ENCODE assay signal across 7 cellular contexts in genomic region chr7:105678811-105679495, GRCh38.
A peak's percentile ranks its signal among the peaks of the same experiment; 100 is the strongest.
DNase-seq lines count a peak whose midpoint lies in the region; ATAC-seq and TF ChIP-seq lines count a peak whose summit lies in the region.

No MANE protein-coding gene starts in this region.

- H3K4me3 ChIP-seq in heart left ventricle, result peak overlapping the region in 10 of 12 donors; percentile 26 to 60 (median 41)

- DNase-seq in heart left ventricle (peak; percentile 63 to 80 (median 78)), sciatic nerve (ENCODE audit: low spot score) (peak; percentile 82), NCI-H2196 treated with DMSO at 0.1 percent for 48 hours (lab: John Stamatoyannopoulos, UW; ENCODE audit: unreplicated experiment) (no peak), type B pancreatic cell (ENCODE audit: extremely low spot score, unreplicated experiment) (no peak)

- 36 to 43% (median 38%) methylated on average over 23 to 25 of the region's 25 CpGs for WGBS in heart left ventricle, 4 donors

- H3K4me1 ChIP-seq in heart left ventricle, result peaks cover 0 to 69% (median 29%) of the 10 kb centered on the region in 12 donors

- H3K27me3 ChIP-seq in heart left ventricle, result no peaks in the 10 kb centered on the region

- peak overlapping the region; percentile 98 for H3K27ac Mint-ChIP-seq in activated T-helper 17 cell treated with anti-CD3 and anti-CD28 coated beads, Interleukin-2, amount 50 U/mL, for 72 hours
- H3K27ac Mint-ChIP-seq in type B pancreatic cell, result no peak overlapping the region

- in situ Hi-C loops in GM18951 (cut with MboI; ENCODE audit: low sequenced_read_pairs, unreplicated experiment), result no loop called here

- no peaks in the 10 kb centered on the region for H3K36me3 ChIP-seq in heart left ventricle

- peaks cover 37% of the 10 kb centered on the region for H3K4me1 Mint-ChIP-seq in activated T-helper 17 cell treated with anti-CD3 and anti-CD28 coated beads, Interleukin-2, amount 50 U/mL, for 72 hours
- no peaks in the 10 kb centered on the region for H3K4me1 Mint-ChIP-seq in type B pancreatic cell (ENCODE audit: unreplicated experiment)

- H3K27ac ChIP-seq in heart left ventricle, result peak overlapping the region in 11 of 12 donors; percentile 9 to 79 (median 41)

- peak; percentile 37 for TF ChIP-seq POLR2A in GM18951 (IDR thresholded peaks at IDR 0.05; ENCODE audit: extremely low read depth, insufficient read depth, insufficient read length)
- no peak for TF ChIP-seq POLR2A in heart left ventricle (IDR thresholded peaks at IDR 0.05)

- intact Hi-C loops in heart left ventricle (cut with DNase I) (no loop called here), sciatic nerve (cut with DNase I) (no loop called here)

- ATAC-seq in HG03432 (IDR thresholded peaks at IDR 0.05; ENCODE audit: unreplicated experiment) (peak; percentile 66), heart left ventricle (peak; percentile 76 to 88 (median 84)), sciatic nerve (peak; percentile 87)
- peak; percentile 34 for ATAC-seq in activated T-helper 17 cell treated with anti-CD3 and anti-CD28 coated beads, Interleukin-2, amount 50 U/mL, for 72 hours (replicated peaks)

- H3K27me3 Mint-ChIP-seq in activated T-helper 17 cell treated with anti-CD3 and anti-CD28 coated beads, Interleukin-2, amount 50 U/mL, for 72 hours, result no peaks in the 10 kb centered on the region
- H3K27me3 Mint-ChIP-seq in type B pancreatic cell, result no peaks in the 10 kb centered on the region

- peaks cover 11% of the 10 kb centered on the region for H3K36me3 Mint-ChIP-seq in activated T-helper 17 cell treated with anti-CD3 and anti-CD28 coated beads, Interleukin-2, amount 50 U/mL, for 72 hours (ENCODE audit: low read depth)
- peaks cover 5% of the 10 kb centered on the region for H3K36me3 Mint-ChIP-seq in type B pancreatic cell

- H3K9me3 ChIP-seq in heart left ventricle, result no peaks in the 10 kb centered on the region

- H3K4me3 Mint-ChIP-seq in activated T-helper 17 cell treated with anti-CD3 and anti-CD28 coated beads, Interleukin-2, amount 50 U/mL, for 72 hours, result peak overlapping the region; percentile 95
- no peak overlapping the region for H3K4me3 Mint-ChIP-seq in type B pancreatic cell

- H3K9me3 Mint-ChIP-seq in activated T-helper 17 cell treated with anti-CD3 and anti-CD28 coated beads, Interleukin-2, amount 50 U/mL, for 72 hours, result no peaks in the 10 kb centered on the region
- H3K9me3 Mint-ChIP-seq in type B pancreatic cell, result no peaks in the 10 kb centered on the region

- TF ChIP-seq CTCF in heart left ventricle (IDR thresholded peaks at IDR 0.05) (no peak), type B pancreatic cell (conservative IDR thresholded peaks at IDR 0.05) (no peak)

Comparison
In these comparisons a context has a peak if more than half of its experiments do, and no peak if none do; other contexts are left out.
1. ATAC-seq: peak in every context shown above with its lines; median percentile 87 in sciatic nerve; 84 in heart left ventricle; 66 in HG03432; 34 in activated T-helper 17 cell treated with anti-CD3 and anti-CD28 coated beads, Interleukin-2, amount 50 U/mL, for 72 hours.
2. DNase-seq: peak in heart left ventricle (5 of 5) and sciatic nerve (single experiment); none in NCI-H2196 treated with DMSO at 0.1 percent for 48 hours (single experiment) and type B pancreatic cell (single experiment).